Comparison of ENCODE assay signal across 8 cellular contexts in the genomic region with DNA sequence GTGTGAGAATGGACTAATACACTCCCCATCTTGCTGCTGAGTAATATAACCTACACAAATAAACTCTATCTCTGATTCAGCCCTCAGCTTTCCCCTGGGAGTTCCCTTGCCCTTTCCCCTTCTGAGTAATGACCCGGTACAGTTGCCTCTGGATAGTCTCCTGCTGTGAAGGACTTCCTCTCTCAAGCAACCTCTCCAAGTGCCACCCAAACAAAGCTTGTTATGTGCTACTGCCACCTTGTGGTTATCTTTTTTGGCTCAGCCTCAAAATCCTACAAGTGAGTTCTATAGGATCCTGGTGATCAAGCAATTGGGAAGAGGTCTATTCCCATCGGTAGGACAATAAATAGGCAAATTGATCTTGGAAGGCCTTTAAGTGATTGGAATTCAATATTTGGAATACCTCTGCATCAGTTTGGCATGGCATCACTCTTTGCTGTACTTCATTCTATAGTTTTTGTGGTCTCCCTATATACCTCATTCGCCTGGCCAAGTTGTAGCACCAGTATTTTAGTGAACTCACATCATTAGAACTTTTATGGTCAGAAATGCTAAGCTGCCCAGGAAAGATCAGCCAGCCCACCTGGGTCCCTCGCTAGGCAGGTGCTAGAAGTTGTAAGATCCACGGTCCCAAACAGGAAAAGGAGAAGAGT. TPM values are rescaled to one million over a fixed set of nuclear protein-coding genes. Genes with fewer than 3 reads are reported as not detected.
A peak's percentile ranks its signal among the peaks of the same experiment; 100 is the strongest.
DNase-seq lines count a peak whose midpoint lies in the region; ATAC-seq and TF ChIP-seq lines count a peak whose summit lies in the region.

No MANE protein-coding gene starts in this region.

- H3K36me3 ChIP-seq in HUES64 (ENCODE audit: insufficient read depth, low read length) = no peaks in the 10 kb centered on the region
- H3K36me3 ChIP-seq in osteoblast (ENCODE audit: insufficient read depth, low read length) = no peaks in the 10 kb centered on the region

- H3K4me3 ChIP-seq in HUES64 (ENCODE audit: low read length) = no peak overlapping the region
- no peak overlapping the region for H3K4me3 ChIP-seq in osteoblast (ENCODE audit: insufficient read depth, low read length)

- no peak overlapping the region for H2AFZ ChIP-seq in osteoblast (ENCODE audit: low read length)

- DNase-seq in Daoy (ENCODE audit: low read depth) (peak; percentile 93), NOMO-1 treated with DMSO at 0.1 percent for 48 hours (lab: John Stamatoyannopoulos, UW; ENCODE audit: unreplicated experiment) (peak; percentile 71), foreskin melanocyte (peak; percentile 66), osteoblast (ENCODE audit: insufficient read length, low spot score, missing footprints) (peak; percentile 90), posterior vena cava (ENCODE audit: low spot score) (no peak)
- DNase-seq in activated T-helper 1 cell treated with anti-CD3 and anti-CD28 coated beads, Interleukin-12 subunit alpha, Interleukin-12 subunit beta, Interleukin-2, Interleukin-4 antibody, amounts not matched to agents 30 ng/mL and 10 ng/mL and 1 ng/mL, durations not matched to agents 14 hours and 24 hours and 36 hours (ENCODE audit: low spot score) = peak; percentile 21

- H3K4me1 Mint-ChIP-seq in activated T-helper 1 cell treated with anti-CD3 and anti-CD28 coated beads, Interleukin-12 subunit alpha, Interleukin-12 subunit beta, Interleukin-2, Interleukin-4 antibody, amounts not matched to agents 30 ng/mL and 10 ng/mL and 1 ng/mL, durations not matched to agents 14 hours and 24 hours and 36 hours (ENCODE audit: low read depth) = no peaks in the 10 kb centered on the region

- H3K4me2 ChIP-seq in osteoblast (ENCODE audit: insufficient read depth, low read length) = no peak overlapping the region

- H3K27me3 Mint-ChIP-seq in activated T-helper 1 cell treated with anti-CD3 and anti-CD28 coated beads, Interleukin-12 subunit alpha, Interleukin-12 subunit beta, Interleukin-2, Interleukin-4 antibody, amounts not matched to agents 30 ng/mL and 10 ng/mL and 1 ng/mL, durations not matched to agents 14 hours and 24 hours and 36 hours (ENCODE audit: insufficient read depth) = no peaks in the 10 kb centered on the region

- H4K20me1 ChIP-seq in osteoblast (ENCODE audit: insufficient read depth, low read length) = no peaks in the 10 kb centered on the region

- H3K9me3 ChIP-seq in HUES64 (ENCODE audit: insufficient read depth, low read depth, low read length) = no peaks in the 10 kb centered on the region
- peaks cover under 1% of the 10 kb centered on the region for H3K9me3 ChIP-seq in osteoblast (ENCODE audit: low read depth, low read length)

- peak overlapping the region; percentile 49; the same call in 1 of the 2 replicates for H3K27ac ChIP-seq in HUES64 (ENCODE audit: low read depth, low read length)
- H3K27ac ChIP-seq in osteoblast (ENCODE audit: low read depth, low read length) = no peak overlapping the region

- WGBS in HUES64 = 44% methylated on average over 5 of the region's 5 CpGs

- H3K4me3 Mint-ChIP-seq in activated T-helper 1 cell treated with anti-CD3 and anti-CD28 coated beads, Interleukin-12 subunit alpha, Interleukin-12 subunit beta, Interleukin-2, Interleukin-4 antibody, amounts not matched to agents 30 ng/mL and 10 ng/mL and 1 ng/mL, durations not matched to agents 14 hours and 24 hours and 36 hours = no peak overlapping the region

- H3K27me3 ChIP-seq in HUES64 (ENCODE audit: insufficient read depth, low read length) (no peaks in the 10 kb centered on the region), osteoblast (ENCODE audit: insufficient read depth, low read length) (peaks cover 4% of the 10 kb centered on the region)

- H3K9me3 Mint-ChIP-seq in activated T-helper 1 cell treated with anti-CD3 and anti-CD28 coated beads, Interleukin-12 subunit alpha, Interleukin-12 subunit beta, Interleukin-2, Interleukin-4 antibody, amounts not matched to agents 30 ng/mL and 10 ng/mL and 1 ng/mL, durations not matched to agents 14 hours and 24 hours and 36 hours = peaks cover under 1% of the 10 kb centered on the region

- H3K27ac Mint-ChIP-seq in activated T-helper 1 cell treated with anti-CD3 and anti-CD28 coated beads, Interleukin-12 subunit alpha, Interleukin-12 subunit beta, Interleukin-2, Interleukin-4 antibody, amounts not matched to agents 30 ng/mL and 10 ng/mL and 1 ng/mL, durations not matched to agents 14 hours and 24 hours and 36 hours = no peak overlapping the region

- ATAC-seq in GM21423 (IDR thresholded peaks at IDR 0.05; ENCODE audit: unreplicated experiment) = peak; percentile 85

- no peaks in the 10 kb centered on the region for H3K36me3 Mint-ChIP-seq in activated T-helper 1 cell treated with anti-CD3 and anti-CD28 coated beads, Interleukin-12 subunit alpha, Interleukin-12 subunit beta, Interleukin-2, Interleukin-4 antibody, amounts not matched to agents 30 ng/mL and 10 ng/mL and 1 ng/mL, durations not matched to agents 14 hours and 24 hours and 36 hours (ENCODE audit: low read depth)

- no peak overlapping the region for H3K9ac ChIP-seq in HUES64 (ENCODE audit: low read depth, low read length)

- no peaks in the 10 kb centered on the region for H3K79me2 ChIP-seq in osteoblast (ENCODE audit: insufficient read depth, low read length)

- H3K4me1 ChIP-seq in HUES64 (ENCODE audit: insufficient read depth, low read length) = 0 out of 2 replicates have a peak, but pooled peaks cover 10% of the 10 kb centered on the region
- peaks cover 6% of the 10 kb centered on the region for H3K4me1 ChIP-seq in osteoblast (ENCODE audit: insufficient read depth, low read length)

- intact Hi-C loops in activated T-helper 1 cell treated with anti-CD3 and anti-CD28 coated beads, Interleukin-12 subunit alpha, Interleukin-12 subunit beta, Interleukin-2, Interleukin-4 antibody, amounts not matched to agents 30 ng/mL and 10 ng/mL and 1 ng/mL, durations not matched to agents 14 hours and 24 hours and 36 hours (cut with micrococcal nuclease) = loop anchor here (1.0 kb wide), 5 partner anchors 52 to 489 kb away; no protein-coding TSS in a partner anchor
- intact Hi-C loops in posterior vena cava (cut with DNase I) = no loop called here

- TF ChIP-seq CTCF in osteoblast (IDR thresholded peaks at IDR 0.05; ENCODE audit: extremely low read depth, low read depth, low read length) = peak; percentile 60

RNA-seq across cellular contexts. Expression of a gene that starts 40.1 kb away (rescaled TPM):
- not detected in 2 replicates for total RNA-seq in Daoy (2014; rRNA removed; shearing (Covaris generic))
- not detected for polyA plus RNA-seq in HUES64 (2013, experiment 1 of 2)
- not detected for polyA plus RNA-seq in HUES64 (2013, experiment 2 of 2)
- not detected in 2 replicates for total RNA-seq in activated T-helper 1 cell treated with anti-CD3 and anti-CD28 coated beads, Interleukin-12 subunit alpha, Interleukin-12 subunit beta, Interleukin-2, Interleukin-4 antibody, amounts not matched to agents 30 ng/mL and 10 ng/mL and 1 ng/mL, durations not matched to agents 14 hours and 24 hours and 36 hours
- not detected in 2 replicates for total RNA-seq in osteoblast
- not detected for total RNA-seq in posterior vena cava
